Comparison of ENCODE assay signal across 26 cellular contexts in genomic region chr9:18006591-18006990, GRCh38.
"Had no signal": no experiment of that assay in that cellular context is flagged by ENCODE, and none has a peak within 500 bp of the region (broad histone marks: within the 10 kb centered on the region; RNA-seq: fewer than 3 reads in every experiment).

No MANE protein-coding gene starts in this region.

- H3K9me3 ChIP-seq: left lung, lower lobe of right lung, pancreas, prostate gland, sigmoid colon, suprapubic skin, thoracic aorta, tibial artery, upper lobe of right lung had no signal

- H3K27me3 ChIP-seq: hepatocyte, left lung, pancreas, sigmoid colon, spleen, suprapubic skin, tibial artery, upper lobe of right lung had no signal

- ATAC-seq: left colon; left lung; lower lobe of right lung; naive thymus-derived CD8-positive, alpha-beta T cell; pancreas; right cardiac atrium; stimulated activated effector memory CD8-positive, alpha-beta T cell treated with anti-CD3 and anti-CD28 coated beads, Interleukin-12 subunit alpha, Interleukin-12 subunit beta, amount 100 ng/mL, for 72 hours; upper lobe of right lung had no signal

- H3K4me1 ChIP-seq: left lung, lower lobe of right lung, pancreas, prostate gland, sigmoid colon, spleen, suprapubic skin, tibial artery, upper lobe of right lung had no signal

- H3K36me3 ChIP-seq: left lung, lower lobe of right lung, pancreas, prostate gland, sigmoid colon, spleen, suprapubic skin, thoracic aorta, tibial artery, upper lobe of right lung had no signal

- DNase-seq: kidney; left colon; left lung; lower lobe of right lung; mammary epithelial cell; mesenchymal stem cell; naive thymus-derived CD8-positive, alpha-beta T cell; nucleus accumbens; pancreas; posterior cingulate gyrus; retina; right cardiac atrium; sigmoid colon; small intestine; spleen; stimulated activated CD4-positive, alpha-beta T cell treated with anti-CD3 and anti-CD28 coated beads, Interleukin-4, amount 100 ng/mL, for 24 hours; stimulated activated naive CD4-positive, alpha-beta T cell; tibial artery; trophoblast cell; upper lobe of right lung had no signal

- FAIRE-seq: kidney, pancreas, small intestine, urothelium cell line had no signal

- H3K27ac ChIP-seq: hepatocyte, left lung, lower lobe of right lung, pancreas, prostate gland, sigmoid colon, spleen, suprapubic skin, thoracic aorta, tibial artery, upper lobe of right lung had no signal

- H3K4me2 ChIP-seq: hepatocyte had no signal

- H3K4me3 ChIP-seq: hepatocyte, left lung, lower lobe of right lung, pancreas, prostate gland, sigmoid colon, spleen, suprapubic skin, thoracic aorta, tibial artery, upper lobe of right lung had no signal
